In the genomic region with DNA sequence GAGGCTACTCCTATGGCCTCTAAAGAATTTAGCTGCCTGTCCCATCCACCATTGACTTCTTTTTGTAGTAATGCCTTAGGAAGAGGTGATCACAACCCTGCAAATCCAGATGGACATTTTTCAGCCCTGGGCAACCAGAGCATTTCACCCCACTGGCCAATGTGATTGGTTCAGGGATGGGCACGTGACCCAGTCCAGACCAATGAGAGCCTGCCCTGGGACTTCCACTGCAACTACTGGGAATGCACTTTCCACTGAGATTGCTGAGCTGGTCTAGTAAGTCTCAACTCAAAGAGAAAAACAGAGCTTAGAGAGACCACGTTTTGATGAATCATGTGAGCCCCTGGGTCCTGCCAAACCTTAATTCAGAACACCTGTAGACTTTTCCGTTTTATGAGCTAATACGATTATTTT, we compare ENCODE assay signal across 1 cellular context.
TF ChIP-seq lines count a peak whose summit lies in the region.

No MANE protein-coding gene starts in this region.

TF ChIP-seq in SK-N-SH, 30 proteins besides CTCF, POLR2A, EP300 and RAD21 (continued from another document):
- no peak for TF ChIP-seq CHD2 (IDR thresholded peaks at IDR 0.05; ENCODE audit: low read length, partially characterized antibody)
- TF ChIP-seq MEF2A (IDR thresholded peaks at IDR 0.05; ENCODE audit: borderline replicate concordance, low read depth) = no peak
- peak; percentile 50 for TF ChIP-seq TCF12 (IDR thresholded peaks at IDR 0.05)
- no peak for TF ChIP-seq FOXJ3 (CRISPR knock-in tag; IDR thresholded peaks at IDR 0.05)
- TF ChIP-seq IRF3 (IDR thresholded peaks at IDR 0.05; ENCODE audit: low read depth, low read length) = no peak
- peak; percentile 29; the same call in 1 of the 2 replicates for TF ChIP-seq RFX5 (IDR thresholded peaks at IDR 0.05; ENCODE audit: low read length)
